ENCODE assay signal across 19 cellular contexts in genomic region chr6:148739822-148740128, GRCh38.
"Had no signal": no experiment of that assay in that cellular context is flagged by ENCODE, and none has a peak within 500 bp of the region (broad histone marks: within the 10 kb centered on the region; RNA-seq: fewer than 3 reads in every experiment).

No MANE protein-coding gene starts in this region.

- H3K27me3 ChIP-seq: gastrocnemius medialis, heart left ventricle, thyroid gland, uterus had no signal

- ATAC-seq: activated T-cell treated with anti-CD3 and anti-CD28 coated beads, Interleukin-2, amount 50 U/mL, for 4 hours; gastrocnemius medialis; heart left ventricle; mucosa of descending colon; SK-N-SH treated with all-trans-retinoic acid at 6 μM for 48 hours; stimulated activated effector memory CD8-positive, alpha-beta T cell treated with anti-CD3 and anti-CD28 coated beads, Interleukin-12 subunit alpha, Interleukin-12 subunit beta, amount 100 ng/mL, for 72 hours had no signal

- H3K9me3 ChIP-seq: gastrocnemius medialis, heart left ventricle, mucosa of descending colon, thyroid gland, uterus had no signal

- H3K9me3 Mint-ChIP-seq: activated T-cell treated with anti-CD3 and anti-CD28 coated beads, Interleukin-2, amount 50 U/mL, for 4 hours; naive thymus-derived CD8-positive, alpha-beta T cell; stimulated activated effector memory CD8-positive, alpha-beta T cell treated with anti-CD3 and anti-CD28 coated beads, Interleukin-12 subunit alpha, Interleukin-12 subunit beta, amount 100 ng/mL, for 72 hours had no signal

- H3K4me3 ChIP-seq: gastrocnemius medialis, heart left ventricle, mucosa of descending colon, thyroid gland, uterus had no signal

- H3K27ac ChIP-seq: epithelial cell of prostate, gastrocnemius medialis, heart left ventricle, thyroid gland, uterus, VCaP had no signal

- H3K36me3 Mint-ChIP-seq: naive thymus-derived CD8-positive, alpha-beta T cell; stimulated activated effector memory CD8-positive, alpha-beta T cell treated with anti-CD3 and anti-CD28 coated beads, Interleukin-12 subunit alpha, Interleukin-12 subunit beta, amount 100 ng/mL, for 72 hours had no signal

- DNase-seq: activated CD4-positive, alpha-beta T cell treated with anti-CD3 and anti-CD28 coated beads, Interleukin-2, amount 50 U/mL, for 1 hour; activated effector memory CD4-positive, alpha-beta T cell treated with anti-CD3 and anti-CD28 coated beads, Interleukin-2, amount 50 U/mL, for 16 hours; activated T-cell treated with anti-CD3 and anti-CD28 coated beads, Interleukin-2, amount 50 U/mL, for 4 hours; aorta; dermis blood vessel endothelial cell; gastrocnemius medialis; heart left ventricle; mammary epithelial cell; mucosa of descending colon; posterior cingulate gyrus; retina; T-helper 1 cell; thyroid gland; uterus had no signal

- H3K4me1 ChIP-seq: gastrocnemius medialis, heart left ventricle, uterus had no signal

- H3K36me3 ChIP-seq: gastrocnemius medialis, heart left ventricle, thyroid gland, uterus had no signal

- H3K27ac Mint-ChIP-seq: naive thymus-derived CD8-positive, alpha-beta T cell; stimulated activated effector memory CD8-positive, alpha-beta T cell treated with anti-CD3 and anti-CD28 coated beads, Interleukin-12 subunit alpha, Interleukin-12 subunit beta, amount 100 ng/mL, for 72 hours had no signal

- H3K4me3 Mint-ChIP-seq: activated T-cell treated with anti-CD3 and anti-CD28 coated beads, Interleukin-2, amount 50 U/mL, for 4 hours; naive thymus-derived CD8-positive, alpha-beta T cell; stimulated activated effector memory CD8-positive, alpha-beta T cell treated with anti-CD3 and anti-CD28 coated beads, Interleukin-12 subunit alpha, Interleukin-12 subunit beta, amount 100 ng/mL, for 72 hours had no signal
